Comparison of ENCODE assay signal across 1 cellular context in genomic region chr10:61836888-61837747, GRCh38.
TF ChIP-seq lines count a peak whose summit lies in the region.

No MANE protein-coding gene starts in this region.

TF ChIP-seq in HEK293, 187 proteins besides CTCF, POLR2A, EP300 and RAD21 (continued from another document and continues in another):
- no peak for TF ChIP-seq KLF17 (tag by site-specific recombination; IDR thresholded peaks at IDR 0.05)
- no peak for TF ChIP-seq ZNF350 (tag by site-specific recombination; IDR thresholded peaks at IDR 0.05)
- peak; percentile 93 for TF ChIP-seq ZNF362 (tag by site-specific recombination; IDR thresholded peaks at IDR 0.05)
- no peak for TF ChIP-seq ZNF776 (tag by site-specific recombination; IDR thresholded peaks at IDR 0.05; ENCODE audit: borderline replicate concordance)
- no peak for TF ChIP-seq ZNF747 (tag by site-specific recombination; IDR thresholded peaks at IDR 0.05)
- no peak for TF ChIP-seq ZNF19 (tag by site-specific recombination; IDR thresholded peaks at IDR 0.05; ENCODE audit: low read depth)
- no peak for TF ChIP-seq ZBTB48 (tag by site-specific recombination; IDR thresholded peaks at IDR 0.05)
- no peak for TF ChIP-seq ZNF391 (tag by site-specific recombination; IDR thresholded peaks at IDR 0.05; ENCODE audit: borderline replicate concordance, low read depth)
- TF ChIP-seq ZBTB21 (tag by site-specific recombination; IDR thresholded peaks at IDR 0.05), result no peak
- TF ChIP-seq, protein P1, sequence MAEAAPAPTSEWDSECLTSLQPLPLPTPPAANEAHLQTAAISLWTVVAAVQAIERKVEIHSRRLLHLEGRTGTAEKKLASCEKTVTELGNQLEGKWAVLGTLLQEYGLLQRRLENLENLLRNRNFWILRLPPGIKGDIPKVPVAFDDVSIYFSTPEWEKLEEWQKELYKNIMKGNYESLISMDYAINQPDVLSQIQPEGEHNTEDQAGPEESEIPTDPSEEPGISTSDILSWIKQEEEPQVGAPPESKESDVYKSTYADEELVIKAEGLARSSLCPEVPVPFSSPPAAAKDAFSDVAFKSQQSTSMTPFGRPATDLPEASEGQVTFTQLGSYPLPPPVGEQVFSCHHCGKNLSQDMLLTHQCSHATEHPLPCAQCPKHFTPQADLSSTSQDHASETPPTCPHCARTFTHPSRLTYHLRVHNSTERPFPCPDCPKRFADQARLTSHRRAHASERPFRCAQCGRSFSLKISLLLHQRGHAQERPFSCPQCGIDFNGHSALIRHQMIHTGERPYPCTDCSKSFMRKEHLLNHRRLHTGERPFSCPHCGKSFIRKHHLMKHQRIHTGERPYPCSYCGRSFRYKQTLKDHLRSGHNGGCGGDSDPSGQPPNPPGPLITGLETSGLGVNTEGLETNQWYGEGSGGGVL (tag by site-specific recombination; IDR thresholded peaks at IDR 0.05), result no peak
- no peak for TF ChIP-seq ZNF121 (tag by site-specific recombination; IDR thresholded peaks at IDR 0.05)
- TF ChIP-seq GLIS2 (tag by site-specific recombination; IDR thresholded peaks at IDR 0.05), result peak; percentile 67
- no peak for TF ChIP-seq ZNF580 (tag by site-specific recombination; IDR thresholded peaks at IDR 0.05)
- TF ChIP-seq BCL11B (tag by site-specific recombination; IDR thresholded peaks at IDR 0.05; ENCODE audit: low read depth), result no peak
- TF ChIP-seq GFI1B (tag by site-specific recombination; IDR thresholded peaks at IDR 0.05), result no peak
- peak; percentile 67 for TF ChIP-seq ZXDB (tag by site-specific recombination; IDR thresholded peaks at IDR 0.05)
- no peak for TF ChIP-seq ZFP41 (tag by site-specific recombination; IDR thresholded peaks at IDR 0.05; ENCODE audit: borderline replicate concordance)
- TF ChIP-seq GLI4 (tag by site-specific recombination; IDR thresholded peaks at IDR 0.05), result no peak
- 0 out of 2 replicates have a peak, but pooled peaks have one; percentile 14 for TF ChIP-seq SP2 (tag by site-specific recombination; IDR thresholded peaks at IDR 0.05)
- TF ChIP-seq ZNF837 (tag by site-specific recombination; IDR thresholded peaks at IDR 0.05), result no peak
- TF ChIP-seq ZNF114 (tag by site-specific recombination; IDR thresholded peaks at IDR 0.05), result no peak
- TF ChIP-seq, protein P2, sequence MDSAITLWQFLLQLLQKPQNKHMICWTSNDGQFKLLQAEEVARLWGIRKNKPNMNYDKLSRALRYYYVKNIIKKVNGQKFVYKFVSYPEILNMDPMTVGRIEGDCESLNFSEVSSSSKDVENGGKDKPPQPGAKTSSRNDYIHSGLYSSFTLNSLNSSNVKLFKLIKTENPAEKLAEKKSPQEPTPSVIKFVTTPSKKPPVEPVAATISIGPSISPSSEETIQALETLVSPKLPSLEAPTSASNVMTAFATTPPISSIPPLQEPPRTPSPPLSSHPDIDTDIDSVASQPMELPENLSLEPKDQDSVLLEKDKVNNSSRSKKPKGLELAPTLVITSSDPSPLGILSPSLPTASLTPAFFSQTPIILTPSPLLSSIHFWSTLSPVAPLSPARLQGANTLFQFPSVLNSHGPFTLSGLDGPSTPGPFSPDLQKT (IDR thresholded peaks at IDR 0.05; ENCODE audit: borderline replicate concordance, low read depth, low read length), result no peak
- no peak for TF ChIP-seq RBAK (tag by site-specific recombination; IDR thresholded peaks at IDR 0.05)
- TF ChIP-seq ZNF585B (tag by site-specific recombination; IDR thresholded peaks at IDR 0.05), result no peak
- no peak for TF ChIP-seq ZNF830 (tag by site-specific recombination; IDR thresholded peaks at IDR 0.05; ENCODE audit: low read depth)
- no peak for TF ChIP-seq ZNF561 (tag by site-specific recombination; IDR thresholded peaks at IDR 0.05; ENCODE audit: borderline replicate concordance)
- no peak for TF ChIP-seq REPIN1 (tag by site-specific recombination; IDR thresholded peaks at IDR 0.05; ENCODE audit: low read depth)
- TF ChIP-seq ZNF239 (tag by site-specific recombination; IDR thresholded peaks at IDR 0.05), result no peak
- TF ChIP-seq SP7 (tag by site-specific recombination; IDR thresholded peaks at IDR 0.05), result peak; percentile 94
- no peak for TF ChIP-seq ZNF223 (tag by site-specific recombination; IDR thresholded peaks at IDR 0.05)
- TF ChIP-seq ZEB2 (tag by site-specific recombination; IDR thresholded peaks at IDR 0.05), result 0 out of 2 replicates have a peak, but pooled peaks have one; percentile 39
- no peak for TF ChIP-seq ZNF37A (tag by site-specific recombination; IDR thresholded peaks at IDR 0.05)
- TF ChIP-seq ZSCAN23 (tag by site-specific recombination; IDR thresholded peaks at IDR 0.05), result no peak
- TF ChIP-seq, protein P3, sequence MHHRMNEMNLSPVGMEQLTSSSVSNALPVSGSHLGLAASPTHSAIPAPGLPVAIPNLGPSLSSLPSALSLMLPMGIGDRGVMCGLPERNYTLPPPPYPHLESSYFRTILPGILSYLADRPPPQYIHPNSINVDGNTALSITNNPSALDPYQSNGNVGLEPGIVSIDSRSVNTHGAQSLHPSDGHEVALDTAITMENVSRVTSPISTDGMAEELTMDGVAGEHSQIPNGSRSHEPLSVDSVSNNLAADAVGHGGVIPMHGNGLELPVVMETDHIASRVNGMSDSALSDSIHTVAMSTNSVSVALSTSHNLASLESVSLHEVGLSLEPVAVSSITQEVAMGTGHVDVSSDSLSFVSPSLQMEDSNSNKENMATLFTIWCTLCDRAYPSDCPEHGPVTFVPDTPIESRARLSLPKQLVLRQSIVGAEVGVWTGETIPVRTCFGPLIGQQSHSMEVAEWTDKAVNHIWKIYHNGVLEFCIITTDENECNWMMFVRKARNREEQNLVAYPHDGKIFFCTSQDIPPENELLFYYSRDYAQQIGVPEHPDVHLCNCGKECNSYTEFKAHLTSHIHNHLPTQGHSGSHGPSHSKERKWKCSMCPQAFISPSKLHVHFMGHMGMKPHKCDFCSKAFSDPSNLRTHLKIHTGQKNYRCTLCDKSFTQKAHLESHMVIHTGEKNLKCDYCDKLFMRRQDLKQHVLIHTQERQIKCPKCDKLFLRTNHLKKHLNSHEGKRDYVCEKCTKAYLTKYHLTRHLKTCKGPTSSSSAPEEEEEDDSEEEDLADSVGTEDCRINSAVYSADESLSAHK (tag by site-specific recombination; IDR thresholded peaks at IDR 0.05), result peak; percentile 30; the same call in 1 of the 2 replicates
- TF ChIP-seq, protein P4, sequence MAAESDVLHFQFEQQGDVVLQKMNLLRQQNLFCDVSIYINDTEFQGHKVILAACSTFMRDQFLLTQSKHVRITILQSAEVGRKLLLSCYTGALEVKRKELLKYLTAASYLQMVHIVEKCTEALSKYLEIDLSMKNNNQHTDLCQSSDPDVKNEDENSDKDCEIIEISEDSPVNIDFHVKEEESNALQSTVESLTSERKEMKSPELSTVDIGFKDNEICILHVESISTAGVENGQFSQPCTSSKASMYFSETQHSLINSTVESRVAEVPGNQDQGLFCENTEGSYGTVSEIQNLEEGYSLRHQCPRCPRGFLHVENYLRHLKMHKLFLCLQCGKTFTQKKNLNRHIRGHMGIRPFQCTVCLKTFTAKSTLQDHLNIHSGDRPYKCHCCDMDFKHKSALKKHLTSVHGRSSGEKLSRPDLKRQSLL (tag by site-specific recombination; IDR thresholded peaks at IDR 0.05), result no peak
- peak; percentile 93 for TF ChIP-seq ZNF366 (tag by site-specific recombination; conservative IDR thresholded peaks at IDR 0.05)
- TF ChIP-seq ZNF221 (tag by site-specific recombination; IDR thresholded peaks at IDR 0.05; ENCODE audit: borderline replicate concordance), result no peak
- TF ChIP-seq ZNF530 (tag by site-specific recombination; IDR thresholded peaks at IDR 0.05; ENCODE audit: low read depth), result no peak
- TF ChIP-seq MZF1 (tag by site-specific recombination; IDR thresholded peaks at IDR 0.05; ENCODE audit: borderline replicate concordance), result no peak
- TF ChIP-seq ZNF558 (tag by site-specific recombination; IDR thresholded peaks at IDR 0.05), result no peak
- no peak for TF ChIP-seq ZNF670 (tag by site-specific recombination; IDR thresholded peaks at IDR 0.05; ENCODE audit: low read depth)
- no peak for TF ChIP-seq ZNF175 (tag by site-specific recombination; IDR thresholded peaks at IDR 0.05)
- no peak for TF ChIP-seq ZNF621 (tag by site-specific recombination; IDR thresholded peaks at IDR 0.05)
- TF ChIP-seq SCRT1 (tag by site-specific recombination; IDR thresholded peaks at IDR 0.05; ENCODE audit: borderline replicate concordance), result no peak
- TF ChIP-seq ZNF292 (tag by site-specific recombination; IDR thresholded peaks at IDR 0.05; ENCODE audit: borderline replicate concordance, low read depth), result no peak
- no peak for TF ChIP-seq ZNF433 (tag by site-specific recombination; IDR thresholded peaks at IDR 0.05; ENCODE audit: low read depth)
- TF ChIP-seq ZFHX2 (tag by site-specific recombination; conservative IDR thresholded peaks at IDR 0.05), result no peak
- peak; percentile 38; the same call in 1 of the 2 replicates for TF ChIP-seq FEZF1 (tag by site-specific recombination; IDR thresholded peaks at IDR 0.05)
- TF ChIP-seq ZNF777 (tag by site-specific recombination; IDR thresholded peaks at IDR 0.05; ENCODE audit: borderline replicate concordance), result no peak
- TF ChIP-seq HOXA7 (CRISPR knock-in tag; IDR thresholded peaks at IDR 0.05; ENCODE audit: borderline replicate concordance), result no peak
- TF ChIP-seq ZNF10 (tag by site-specific recombination; IDR thresholded peaks at IDR 0.05), result no peak
- TF ChIP-seq ZNF473 (tag by site-specific recombination; IDR thresholded peaks at IDR 0.05), result no peak
- TF ChIP-seq ZFP37 (tag by site-specific recombination; IDR thresholded peaks at IDR 0.05), result no peak
- TF ChIP-seq KLF8 (tag by site-specific recombination; IDR thresholded peaks at IDR 0.05), result 0 out of 2 replicates have a peak, but pooled peaks have one; percentile 18
- no peak for TF ChIP-seq ZNF704 (tag by site-specific recombination; IDR thresholded peaks at IDR 0.05)
- no peak for TF ChIP-seq ZBTB20 (tag by site-specific recombination; IDR thresholded peaks at IDR 0.05)
- no peak for TF ChIP-seq ZNF510 (tag by site-specific recombination; IDR thresholded peaks at IDR 0.05; ENCODE audit: insufficient replicate concordance)
- no peak for TF ChIP-seq PRDM2 (tag by site-specific recombination; IDR thresholded peaks at IDR 0.05; ENCODE audit: borderline replicate concordance)
